15 cellular contexts compared by ENCODE assay signal in genomic region chr13:111976474-111977183, GRCh38.
"Had no signal": no experiment of that assay in that cellular context is flagged by ENCODE, and none has a peak within 500 bp of the region (broad histone marks: within the 10 kb centered on the region; RNA-seq: fewer than 3 reads in every experiment).

No MANE protein-coding gene starts in this region.

- H3K4me1 ChIP-seq: ascending aorta, upper lobe of right lung had no signal

- ATAC-seq: activated CD8-positive, alpha-beta T cell treated with anti-CD3 and anti-CD28 coated beads, Interleukin-2, amount 10 ng/mL, durations not matched to agents 7 days and 5 days; WTC11 had no signal

- H3K4me3 ChIP-seq: ascending aorta, esophagus squamous epithelium, left ventricle myocardium inferior, upper lobe of right lung had no signal

- DNase-seq: activated CD4-positive, alpha-beta T cell treated with anti-CD3 and anti-CD28 coated beads for 48 hours; activated CD8-positive, alpha-beta memory T cell treated with anti-CD3 and anti-CD28 coated beads, Interleukin-2, amount 50 U/mL, for 48 hours; activated CD8-positive, alpha-beta T cell treated with anti-CD3 and anti-CD28 coated beads, Interleukin-2, amount 10 ng/mL, durations not matched to agents 7 days and 5 days; activated naive CD4-positive, alpha-beta T cell; esophagus squamous epithelium; foreskin fibroblast; left ventricle myocardium inferior; stimulated activated CD4-positive, alpha-beta T cell treated with anti-CD3 and anti-CD28 coated beads, Interleukin-2, amount 100 ng/mL, for 48 hours; stimulated activated CD8-positive, alpha-beta memory T cell treated with anti-CD3 and anti-CD28 coated beads, Interleukin-4, amount 100 ng/mL, for 48 hours; upper lobe of right lung had no signal

- FAIRE-seq: colon, islet of Langerhans had no signal

- H3K27ac ChIP-seq: ascending aorta, esophagus squamous epithelium, left ventricle myocardium inferior, upper lobe of right lung had no signal

- H3K9me3 ChIP-seq: ascending aorta, left ventricle myocardium inferior, testis, upper lobe of right lung had no signal

- H3K36me3 ChIP-seq: ascending aorta, esophagus squamous epithelium, left ventricle myocardium inferior, upper lobe of right lung had no signal
